Comparison of ENCODE assay signal across 1 cellular context in genomic region chr6:154406301-154406700, GRCh38.
TF ChIP-seq lines count a peak whose summit lies in the region.

No MANE protein-coding gene starts in this region.

TF ChIP-seq in HepG2, 621 proteins besides CTCF, POLR2A, EP300 and RAD21 (continued from another document):
- no peak for TF ChIP-seq ZNF646 (CRISPR knock-in tag; IDR thresholded peaks at IDR 0.05)
